ENCODE assay signal across 14 cellular contexts in genomic region chr1:231170875-231171274, GRCh38. TPM values are rescaled to one million over a fixed set of nuclear protein-coding genes. Genes with fewer than 3 reads are reported as not detected.
DNase-seq lines count a peak whose midpoint lies in the region; ATAC-seq and TF ChIP-seq lines count a peak whose summit lies in the region.
"Had no signal": no experiment of that assay in that cellular context is flagged by ENCODE, and none has a peak within 500 bp of the region (broad histone marks: within the 10 kb centered on the region; RNA-seq: fewer than 3 reads in every experiment).

No MANE protein-coding gene starts in this region.

- in situ Hi-C loops in SK-MEL-5 (cut with HindIII; ENCODE audit: low pct_unique_long_range_greater_than_20kb, low sequenced_read_pairs), result no loop called here

- peak; percentile 13 for ATAC-seq in foreskin keratinocyte
- ATAC-seq in activated CD4-positive, alpha-beta T cell treated with anti-CD3 and anti-CD28 coated beads for 36 hours, result no peak

- DNase-seq in GM06990 (ENCODE audit: extremely low read depth, insufficient read length) (no peak), HT-29 (ENCODE audit: low spot score) (peak; percentile 32), SK-MEL-5 (ENCODE audit: low read depth, low spot score) (peak; percentile 55), foreskin keratinocyte (no peak), putamen (ENCODE audit: low spot score) (no peak), spleen (no peak)
- DNase-seq in activated CD4-positive, alpha-beta T cell treated with anti-CD3 and anti-CD28 coated beads for 36 hours, result no peak
- no peak for DNase-seq in activated CD4-positive, alpha-beta memory T cell treated with anti-CD3 and anti-CD28 coated beads for 36 hours
- DNase-seq: activated CD4-positive, alpha-beta T cell treated with anti-CD3 and anti-CD28 coated beads for 1 hour; left ventricle myocardium inferior; SJCRH30; transverse colon had no signal

- H3K36me3 Mint-ChIP-seq in activated CD4-positive, alpha-beta T cell treated with anti-CD3 and anti-CD28 coated beads for 36 hours (ENCODE audit: low read depth), result no peaks in the 10 kb centered on the region
- H3K36me3 Mint-ChIP-seq in activated CD4-positive, alpha-beta memory T cell treated with anti-CD3 and anti-CD28 coated beads for 36 hours, result no peaks in the 10 kb centered on the region

- H3K27me3 ChIP-seq in GM06990 (replicated peaks; ENCODE audit: control insufficient read depth, insufficient read depth, low read length) (no peaks in the 10 kb centered on the region), foreskin keratinocyte (peaks cover 23% of the 10 kb centered on the region), spleen (replicated peaks in 1 of 7) (peaks cover 0 to 43% (median 6%) of the 10 kb centered on the region in 7 donors)
- H3K27me3 ChIP-seq: SJCRH30 had no signal

- no peaks in the 10 kb centered on the region for H3K9me3 Mint-ChIP-seq in activated CD4-positive, alpha-beta T cell treated with anti-CD3 and anti-CD28 coated beads for 36 hours (ENCODE audit: low read depth)
- H3K9me3 Mint-ChIP-seq in activated CD4-positive, alpha-beta memory T cell treated with anti-CD3 and anti-CD28 coated beads for 36 hours, result no peaks in the 10 kb centered on the region
- H3K9me3 Mint-ChIP-seq: activated T-helper 1 cell treated with anti-CD3 and anti-CD28 coated beads, Interleukin-12 subunit alpha, Interleukin-12 subunit beta, Interleukin-2, Interleukin-4 antibody, amounts not matched to agents 30 ng/mL and 10 ng/mL and 1 ng/mL, durations not matched to agents 14 hours and 24 hours and 36 hours had no signal

- no peak for TF ChIP-seq POLR2A in spleen (IDR thresholded peaks at IDR 0.05)

- H3K27me3 Mint-ChIP-seq in activated CD4-positive, alpha-beta T cell treated with anti-CD3 and anti-CD28 coated beads for 36 hours, result peaks cover 34% of the 10 kb centered on the region
- H3K27me3 Mint-ChIP-seq in activated CD4-positive, alpha-beta memory T cell treated with anti-CD3 and anti-CD28 coated beads for 36 hours, result peaks cover 27% of the 10 kb centered on the region

- WGBS in spleen, 5 donors, result 95 to 97% (median 96%) methylated on average over 1 of the region's 1 CpG

- H3K36me3 ChIP-seq in GM06990 (ENCODE audit: control insufficient read depth, insufficient read depth, low read length) (no peaks in the 10 kb centered on the region), spleen (no peaks in the 10 kb centered on the region)
- H3K36me3 ChIP-seq: left ventricle myocardium inferior, SJCRH30, transverse colon had no signal

- H3K4me1 ChIP-seq in foreskin keratinocyte, result no peaks in the 10 kb centered on the region
- no peaks in the 10 kb centered on the region for H3K4me1 ChIP-seq in spleen
- H3K4me1 ChIP-seq: SJCRH30, transverse colon had no signal

- H3K4me1 Mint-ChIP-seq in activated CD4-positive, alpha-beta T cell treated with anti-CD3 and anti-CD28 coated beads for 36 hours, result no peaks in the 10 kb centered on the region
- H3K4me1 Mint-ChIP-seq in activated CD4-positive, alpha-beta memory T cell treated with anti-CD3 and anti-CD28 coated beads for 36 hours (ENCODE audit: low read depth), result no peaks in the 10 kb centered on the region

- H3K9me3 ChIP-seq in spleen, result no peaks in the 10 kb centered on the region
- H3K9me3 ChIP-seq: left ventricle myocardium inferior, SJCRH30, transverse colon had no signal

- H3K4me3 ChIP-seq in GM06990 (replicated peaks; ENCODE audit: low read depth, low read length), result no peak overlapping the region
- no peak overlapping the region for H3K4me3 ChIP-seq in spleen
- H3K4me3 ChIP-seq: left ventricle myocardium inferior, SJCRH30, transverse colon had no signal

- CTCF ChIA-PET in activated CD4-positive, alpha-beta T cell treated with anti-CD3 and anti-CD28 coated beads for 36 hours (lab: Charles Lee), result no interaction called here
- CTCF ChIA-PET in activated CD4-positive, alpha-beta memory T cell treated with anti-CD3 and anti-CD28 coated beads for 36 hours (lab: Charles Lee), result no interaction called here

- peak; percentile 23 for TF ChIP-seq CTCF in GM06990 (IDR thresholded peaks at IDR 0.05; ENCODE audit: insufficient read depth, low read length, poor library complexity, severe bottlenecking)
- TF ChIP-seq CTCF in foreskin keratinocyte (conservative IDR thresholded peaks at IDR 0.05), result peak; percentile 17
- TF ChIP-seq CTCF in spleen (IDR thresholded peaks at IDR 0.05 in 8 of 11, conservative IDR thresholded peaks at IDR 0.05 in 3 of 11), result no peak

- no peak overlapping the region for H3K27ac ChIP-seq in foreskin keratinocyte
- no peak overlapping the region for H3K27ac ChIP-seq in spleen
- H3K27ac ChIP-seq: left ventricle myocardium inferior, SJCRH30, transverse colon had no signal

- POLR2A ChIA-PET in activated CD4-positive, alpha-beta T cell treated with anti-CD3 and anti-CD28 coated beads for 36 hours (lab: Charles Lee), result no interaction called here
- POLR2A ChIA-PET in activated CD4-positive, alpha-beta memory T cell treated with anti-CD3 and anti-CD28 coated beads for 36 hours (lab: Charles Lee), result no interaction called here

- H3K4me3 Mint-ChIP-seq in activated CD4-positive, alpha-beta T cell treated with anti-CD3 and anti-CD28 coated beads for 36 hours, result no peak overlapping the region
- H3K4me3 Mint-ChIP-seq in activated CD4-positive, alpha-beta memory T cell treated with anti-CD3 and anti-CD28 coated beads for 36 hours, result no peak overlapping the region
- H3K4me3 Mint-ChIP-seq: activated T-helper 1 cell treated with anti-CD3 and anti-CD28 coated beads, Interleukin-12 subunit alpha, Interleukin-12 subunit beta, Interleukin-2, Interleukin-4 antibody, amounts not matched to agents 30 ng/mL and 10 ng/mL and 1 ng/mL, durations not matched to agents 14 hours and 24 hours and 36 hours had no signal

- no peak overlapping the region for H3K27ac Mint-ChIP-seq in activated CD4-positive, alpha-beta T cell treated with anti-CD3 and anti-CD28 coated beads for 36 hours
- H3K27ac Mint-ChIP-seq in activated CD4-positive, alpha-beta memory T cell treated with anti-CD3 and anti-CD28 coated beads for 36 hours, result no peak overlapping the region
- H3K27ac Mint-ChIP-seq: activated T-helper 1 cell treated with anti-CD3 and anti-CD28 coated beads, Interleukin-12 subunit alpha, Interleukin-12 subunit beta, Interleukin-2, Interleukin-4 antibody, amounts not matched to agents 30 ng/mL and 10 ng/mL and 1 ng/mL, durations not matched to agents 14 hours and 24 hours and 36 hours had no signal

- intact Hi-C loops in spleen (cut with DNase I; ENCODE audit: low total_unique reads), result no loop called here
- intact Hi-C loops in activated CD4-positive, alpha-beta T cell treated with anti-CD3 and anti-CD28 coated beads for 36 hours (cut with DNase I, micrococcal nuclease), result no loop called here
- intact Hi-C loops in activated CD4-positive, alpha-beta memory T cell treated with anti-CD3 and anti-CD28 coated beads for 36 hours (cut with micrococcal nuclease), result no loop called here

RNA-seq across cellular contexts. Expression of gene TRIM67, which starts 9.0 kb away (rescaled TPM):
- 0.03 and 0.05 TPM in 2 replicates for total RNA-seq in HT-29 (2014; rRNA removed; shearing (Covaris generic))
- 0.03 TPM in 1 of 2 replicates, not detected in the other for total RNA-seq in SK-MEL-5 (2014; rRNA removed; shearing (Covaris generic))
- 0.11 TPM in 1 of 2 replicates, not detected in the other for polyA plus RNA-seq in SK-MEL-5 (2015; cell fraction: cytosol; rRNA removed)
- polyA plus RNA-seq in SK-MEL-5 (2015; cell fraction: nucleus; rRNA removed), result 0.32 and 0.34 TPM in 2 replicates
- total RNA-seq in foreskin keratinocyte (not detected in 2 replicates), spleen (under 1 TPM in 1 of 7 donors, not detected in 6; 0.06 TPM)
- polyA plus RNA-seq in foreskin keratinocyte (not detected in 2 replicates), spleen (under 1 TPM in 2 of 3 donors, not detected in 1; under 0.01 TPM)
- total RNA-seq in activated CD4-positive, alpha-beta T cell treated with anti-CD3 and anti-CD28 coated beads for 36 hours, result not detected
- total RNA-seq in activated CD4-positive, alpha-beta memory T cell treated with anti-CD3 and anti-CD28 coated beads for 36 hours, result not detected
- total RNA-seq: activated T-helper 1 cell treated with anti-CD3 and anti-CD28 coated beads, Interleukin-12 subunit alpha, Interleukin-12 subunit beta, Interleukin-2, Interleukin-4 antibody, amounts not matched to agents 30 ng/mL and 10 ng/mL and 1 ng/mL, durations not matched to agents 14 hours and 24 hours and 36 hours; LHCN-M2; SJCRH30 had no signal

Comparison
In these comparisons a context has a peak if more than half of its experiments do, and no peak if none do; other contexts are left out.
1. DNase-seq: peak in HT-29 (single experiment) and SK-MEL-5 (single experiment); none in GM06990 (single experiment), foreskin keratinocyte (0 of 2), putamen (single experiment), spleen (single experiment), activated CD4-positive, alpha-beta T cell treated with anti-CD3 and anti-CD28 coated beads for 36 hours (single experiment) and activated CD4-positive, alpha-beta memory T cell treated with anti-CD3 and anti-CD28 coated beads for 36 hours (single experiment).
2. CTCF ChIP-seq: peak in GM06990 (single experiment) and foreskin keratinocyte (single experiment); none in spleen (0 of 11).